ENCODE assay signal across 8 cellular contexts in the genomic region with DNA sequence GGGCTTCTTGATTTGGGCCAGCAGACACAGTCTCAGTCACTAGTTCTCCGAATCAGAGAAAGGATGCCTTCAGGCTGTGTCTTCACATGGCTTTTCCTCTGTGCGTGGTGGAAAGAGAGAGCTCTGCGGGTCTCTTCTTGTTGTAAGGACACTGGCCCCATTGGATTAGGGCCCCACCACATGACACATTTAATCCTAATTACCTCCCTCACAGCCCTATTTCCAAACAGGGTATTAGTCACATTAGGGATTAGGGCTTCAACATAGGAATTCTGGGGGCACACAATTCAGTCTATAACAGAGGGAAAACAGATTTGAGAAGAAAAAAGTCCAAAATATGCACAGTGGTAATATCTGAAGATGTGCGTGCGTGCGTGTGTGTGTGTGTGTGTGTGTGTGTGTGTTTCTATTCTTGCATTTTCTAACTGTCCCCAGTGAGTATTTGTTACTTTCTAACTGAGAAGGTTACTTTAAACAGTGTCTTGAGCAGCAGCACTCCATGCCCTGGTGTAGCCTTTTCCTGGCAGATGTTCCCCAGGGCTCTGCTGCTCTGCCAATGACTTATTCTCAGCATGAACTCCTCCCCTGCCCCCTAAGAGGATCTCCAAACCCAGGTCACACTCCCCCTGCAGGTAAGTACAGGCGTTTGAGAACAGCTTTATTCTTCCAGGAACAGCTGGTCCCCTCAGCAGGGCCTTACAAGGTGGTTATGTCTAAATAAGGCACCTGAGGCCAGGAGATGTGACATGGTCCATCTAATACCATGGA.
DNase-seq lines count a peak whose midpoint lies in the region; ATAC-seq and TF ChIP-seq lines count a peak whose summit lies in the region.

No MANE protein-coding gene starts in this region.

- H3K36me3 Mint-ChIP-seq in neural progenitor cell = peaks cover 19% of the 10 kb centered on the region

- H3K27me3 Mint-ChIP-seq in neural progenitor cell (ENCODE audit: insufficient read depth, low read depth) = no peaks in the 10 kb centered on the region

- no peaks in the 10 kb centered on the region for H3K9me3 ChIP-seq in duodenal mucosa (ENCODE audit: control insufficient read depth in 1 of 2, low read length in 2 of 2)
- H3K9me3 ChIP-seq in neural progenitor cell (ENCODE audit: low read depth) = no peaks in the 10 kb centered on the region

- no peak overlapping the region for H3K4me2 ChIP-seq in neural progenitor cell

- no peak overlapping the region for H3K4me3 Mint-ChIP-seq in neural progenitor cell

- H3K79me2 ChIP-seq in neural progenitor cell (ENCODE audit: low read depth) = no peaks in the 10 kb centered on the region

- H3K27ac ChIP-seq in duodenal mucosa (ENCODE audit: low read depth, low read length) (peak overlapping the region; percentile 15), neural progenitor cell (no peak overlapping the region)

- H3K9me3 Mint-ChIP-seq in neural progenitor cell = no peaks in the 10 kb centered on the region

- ATAC-seq in GM18498 (IDR thresholded peaks at IDR 0.05; ENCODE audit: unreplicated experiment) (peak; percentile 39), HG03432 (IDR thresholded peaks at IDR 0.05; ENCODE audit: unreplicated experiment) (peak; percentile 29), HG02970 (IDR thresholded peaks at IDR 0.05; ENCODE audit: low FRiP score, unreplicated experiment) (no peak)

- H3K4me1 ChIP-seq in duodenal mucosa (ENCODE audit: control insufficient read depth in 1 of 2, insufficient read depth in 2 of 2, low read length in 2 of 2) (peaks cover 0 to 10% of the 10 kb centered on the region in 2 donors), neural progenitor cell (peaks cover 22% of the 10 kb centered on the region)

- peak; percentile 47 for TF ChIP-seq CTCF in neural progenitor cell (IDR thresholded peaks at IDR 0.05)

- H2AFZ ChIP-seq in neural progenitor cell (replicated peaks) = no peak overlapping the region

- DNase-seq in AG08396 (ENCODE audit: low spot score) (peak; percentile 8), T-helper 1 cell (peak in 3 of 5 donors; percentile 24 to 68 (median 36)), neural progenitor cell (ENCODE audit: low spot score) (peak; percentile 61), NCI-H1105 (lab: John Stamatoyannopoulos, UW) (no peak)

- H3F3A ChIP-seq in neural progenitor cell (ENCODE audit: low read depth) = peaks cover 5% of the 10 kb centered on the region

- peaks cover 28% of the 10 kb centered on the region for H3K4me1 Mint-ChIP-seq in neural progenitor cell

- H3K27me3 ChIP-seq in duodenal mucosa (ENCODE audit: control insufficient read depth in 1 of 2, insufficient read depth in 2 of 2, low read length in 2 of 2) (no peaks in the 10 kb centered on the region), neural progenitor cell (no peaks in the 10 kb centered on the region)

- no peaks in the 10 kb centered on the region for H4K20me1 ChIP-seq in neural progenitor cell (ENCODE audit: low read depth)

- no peaks in the 10 kb centered on the region for H3K36me3 ChIP-seq in duodenal mucosa (ENCODE audit: control insufficient read depth in 1 of 2, insufficient read depth in 2 of 2, low read length in 2 of 2)
- no peaks in the 10 kb centered on the region for H3K36me3 ChIP-seq in neural progenitor cell

- H3K27ac Mint-ChIP-seq in neural progenitor cell = no peak overlapping the region

- H3K9ac ChIP-seq in duodenal mucosa (ENCODE audit: low read depth in 1 of 2, low read length in 2 of 2) (no peak overlapping the region), neural progenitor cell (no peak overlapping the region)

- H3K4me3 ChIP-seq in duodenal mucosa (ENCODE audit: low read depth in 1 of 2, low read length in 2 of 2) (no peak overlapping the region), neural progenitor cell (no peak overlapping the region)
